In the genomic region with DNA sequence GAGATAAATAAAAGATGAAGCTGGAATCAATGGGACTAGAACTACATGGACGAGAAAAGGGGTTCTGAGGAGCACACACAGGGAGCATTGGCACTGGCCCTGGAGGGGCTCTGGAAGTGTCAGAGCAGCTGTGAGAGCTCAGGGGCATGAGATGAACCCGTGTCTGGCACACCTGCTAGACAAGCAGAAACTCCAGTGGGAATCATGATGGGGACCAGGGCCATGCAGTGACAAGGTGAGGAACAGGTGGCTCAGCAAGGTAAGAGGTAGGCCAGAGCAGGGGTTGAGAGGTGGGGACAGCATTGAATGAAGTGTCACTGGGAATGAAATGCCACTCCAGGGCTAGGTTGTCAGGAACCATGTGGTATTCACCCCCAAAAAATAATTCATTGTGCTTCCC, we compare ENCODE assay signal across 5 cellular contexts.
"Had no signal": no experiment of that assay in that cellular context is flagged by ENCODE, and none has a peak within 500 bp of the region (broad histone marks: within the 10 kb centered on the region; RNA-seq: fewer than 3 reads in every experiment).

No MANE protein-coding gene starts in this region.

- H3K4me3 ChIP-seq: GM23338 had no signal

- ATAC-seq: GM23338, HepG2 had no signal

- H3K36me3 Mint-ChIP-seq: IgD-negative memory B cell had no signal

- DNase-seq: H9, HCEC 1CT had no signal

- H3K4me1 Mint-ChIP-seq: GM23338, H9, IgD-negative memory B cell had no signal

- H2AFZ ChIP-seq: GM23338 had no signal

- H3K4me2 ChIP-seq: GM23338 had no signal

- H3K27ac Mint-ChIP-seq: GM23338 had no signal

- H3K4me3 Mint-ChIP-seq: GM23338, H9, IgD-negative memory B cell had no signal
